In the genomic region with DNA sequence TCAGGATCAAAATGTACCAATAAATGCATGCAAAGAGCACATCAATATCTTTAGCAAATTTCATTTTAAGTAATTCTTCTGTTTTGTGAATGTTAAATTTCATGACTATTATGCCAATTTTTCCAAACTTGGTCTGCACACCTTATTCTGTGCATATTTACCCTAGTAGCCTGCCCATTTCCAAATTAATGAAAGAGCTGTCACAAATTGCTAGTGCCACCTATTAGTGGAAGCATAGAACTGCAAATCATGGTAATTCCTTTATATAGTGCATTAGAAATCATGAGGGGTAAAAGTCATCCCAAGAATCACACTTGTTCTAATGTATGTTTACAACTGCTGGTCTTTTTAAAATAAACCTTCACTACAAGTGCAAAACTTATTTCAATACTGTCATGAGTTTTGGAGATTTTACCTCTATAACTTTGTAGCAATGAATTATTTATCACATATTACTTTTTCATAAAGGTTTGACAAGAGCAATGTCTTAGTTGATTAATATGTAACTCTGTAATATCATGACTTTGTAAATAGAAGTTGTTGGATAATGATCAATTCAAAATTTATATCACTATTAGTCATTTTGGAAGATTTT, we compare ENCODE assay signal across 1 cellular context.
TF ChIP-seq lines count a peak whose summit lies in the region.

No MANE protein-coding gene starts in this region.

TF ChIP-seq in HepG2, 621 proteins besides CTCF, POLR2A, EP300 and RAD21:
- TF ChIP-seq, protein P1, sequence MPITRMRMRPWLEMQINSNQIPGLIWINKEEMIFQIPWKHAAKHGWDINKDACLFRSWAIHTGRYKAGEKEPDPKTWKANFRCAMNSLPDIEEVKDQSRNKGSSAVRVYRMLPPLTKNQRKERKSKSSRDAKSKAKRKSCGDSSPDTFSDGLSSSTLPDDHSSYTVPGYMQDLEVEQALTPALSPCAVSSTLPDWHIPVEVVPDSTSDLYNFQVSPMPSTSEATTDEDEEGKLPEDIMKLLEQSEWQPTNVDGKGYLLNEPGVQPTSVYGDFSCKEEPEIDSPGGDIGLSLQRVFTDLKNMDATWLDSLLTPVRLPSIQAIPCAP (CRISPR knock-in tag; IDR thresholded peaks at IDR 0.05; ENCODE audit: low read depth) = no peak
- TF ChIP-seq ZBTB7A (CRISPR knock-in tag; IDR thresholded peaks at IDR 0.05) (no peak), NFATC3 (CRISPR knock-in tag; IDR thresholded peaks at IDR 0.05) (no peak), STAG1 (CRISPR knock-in tag; IDR thresholded peaks at IDR 0.05) (peak; percentile 71), SMC3 (IDR thresholded peaks at IDR 0.05; ENCODE audit: low read length) (peak; percentile 21; the same call in 1 of the 2 replicates), NPAS2 (CRISPR knock-in tag; IDR thresholded peaks at IDR 0.05; ENCODE audit: borderline replicate concordance) (no peak), NFKBIZ (CRISPR knock-in tag; IDR thresholded peaks at IDR 0.05) (no peak), PRPF4 (IDR thresholded peaks at IDR 0.05; ENCODE audit: low read depth, low read length, poor library complexity, severe bottlenecking) (no peak), MXI1 (IDR thresholded peaks at IDR 0.05; ENCODE audit: borderline replicate concordance, low read depth, low read length) (no peak), ZNF772 (CRISPR knock-in tag; IDR thresholded peaks at IDR 0.05) (no peak), MIXL1 (CRISPR knock-in tag; IDR thresholded peaks at IDR 0.05) (peak; percentile 60; the same call in 1 of the 2 replicates), ZNF232 (CRISPR knock-in tag; IDR thresholded peaks at IDR 0.05; ENCODE audit: borderline replicate concordance) (no peak)
- TF ChIP-seq, protein P2, sequence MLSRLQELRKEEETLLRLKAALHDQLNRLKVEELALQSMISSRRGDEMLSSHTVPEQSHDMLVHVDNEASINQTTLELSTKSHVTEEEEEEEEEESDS (CRISPR knock-in tag; IDR thresholded peaks at IDR 0.05; ENCODE audit: borderline replicate concordance) = no peak
- TF ChIP-seq, protein P3, sequence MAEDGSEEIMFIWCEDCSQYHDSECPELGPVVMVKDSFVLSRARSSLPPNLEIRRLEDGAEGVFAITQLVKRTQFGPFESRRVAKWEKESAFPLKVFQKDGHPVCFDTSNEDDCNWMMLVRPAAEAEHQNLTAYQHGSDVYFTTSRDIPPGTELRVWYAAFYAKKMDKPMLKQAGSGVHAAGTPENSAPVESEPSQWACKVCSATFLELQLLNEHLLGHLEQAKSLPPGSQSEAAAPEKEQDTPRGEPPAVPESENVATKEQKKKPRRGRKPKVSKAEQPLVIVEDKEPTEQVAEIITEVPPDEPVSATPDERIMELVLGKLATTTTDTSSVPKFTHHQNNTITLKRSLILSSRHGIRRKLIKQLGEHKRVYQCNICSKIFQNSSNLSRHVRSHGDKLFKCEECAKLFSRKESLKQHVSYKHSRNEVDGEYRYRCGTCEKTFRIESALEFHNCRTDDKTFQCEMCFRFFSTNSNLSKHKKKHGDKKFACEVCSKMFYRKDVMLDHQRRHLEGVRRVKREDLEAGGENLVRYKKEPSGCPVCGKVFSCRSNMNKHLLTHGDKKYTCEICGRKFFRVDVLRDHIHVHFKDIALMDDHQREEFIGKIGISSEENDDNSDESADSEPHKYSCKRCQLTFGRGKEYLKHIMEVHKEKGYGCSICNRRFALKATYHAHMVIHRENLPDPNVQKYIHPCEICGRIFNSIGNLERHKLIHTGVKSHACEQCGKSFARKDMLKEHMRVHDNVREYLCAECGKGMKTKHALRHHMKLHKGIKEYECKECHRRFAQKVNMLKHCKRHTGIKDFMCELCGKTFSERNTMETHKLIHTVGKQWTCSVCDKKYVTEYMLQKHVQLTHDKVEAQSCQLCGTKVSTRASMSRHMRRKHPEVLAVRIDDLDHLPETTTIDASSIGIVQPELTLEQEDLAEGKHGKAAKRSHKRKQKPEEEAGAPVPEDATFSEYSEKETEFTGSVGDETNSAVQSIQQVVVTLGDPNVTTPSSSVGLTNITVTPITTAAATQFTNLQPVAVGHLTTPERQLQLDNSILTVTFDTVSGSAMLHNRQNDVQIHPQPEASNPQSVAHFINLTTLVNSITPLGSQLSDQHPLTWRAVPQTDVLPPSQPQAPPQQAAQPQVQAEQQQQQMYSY (CRISPR knock-in tag; IDR thresholded peaks at IDR 0.05) = no peak
